ENCODE assay signal across 25 cellular contexts in the genomic region with DNA sequence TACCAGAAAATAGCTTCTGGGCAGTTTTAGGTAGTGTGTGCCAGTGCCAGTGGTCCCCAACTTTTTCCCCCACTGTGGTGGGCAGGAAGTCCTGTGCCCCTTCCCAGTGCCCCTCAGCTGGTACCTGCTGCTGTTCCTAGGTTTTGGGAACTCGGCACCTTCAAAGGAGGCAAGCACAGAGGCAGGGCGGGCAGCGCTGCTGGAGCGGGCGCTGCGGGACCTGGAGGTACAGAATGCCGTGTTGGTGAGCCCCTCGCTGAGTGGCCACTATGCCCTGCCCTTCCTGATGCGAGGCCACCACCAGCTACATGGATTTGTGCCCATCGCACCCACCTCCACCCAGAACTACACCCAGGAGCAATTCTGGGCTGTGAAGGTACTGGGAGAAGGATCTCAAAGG.
"Had no signal": no experiment of that assay in that cellular context is flagged by ENCODE, and none has a peak within 500 bp of the region (broad histone marks: within the 10 kb centered on the region; RNA-seq: fewer than 3 reads in every experiment).

No MANE protein-coding gene starts in this region.

- H3K9me3 ChIP-seq: left ventricle myocardium inferior, ovary, right atrium auricular region, right lobe of liver, stomach, testis, thyroid gland, transverse colon, upper lobe of left lung, vagina had no signal

- H3K4me3 Mint-ChIP-seq: memory B cell; naive B cell; natural killer cell; nephron progenitor cell; neural progenitor cell; stimulated activated memory B cell treated with anti-CD40 and anti-IgM and Interleukin-4, amounts not matched to agents 10 μg/mL and 1 μg/mL and 100 μg/mL, for 72 hours had no signal

- DNase-seq: islet precursor cell; left ventricle myocardium inferior; naive B cell; natural killer cell; nephron progenitor cell; ovary; right lobe of liver; stimulated activated CD4-positive, alpha-beta T cell treated with anti-CD3 and anti-CD28 coated beads, Interleukin-1b, Interleukin-23, amount 100 ng/mL, for 48 hours; stimulated activated CD4-positive, alpha-beta T cell treated with anti-CD3 and anti-CD28 coated beads, Interleukin-2, amount 100 ng/mL, for 48 hours; stimulated activated CD4-positive, alpha-beta T cell treated with anti-CD3 and anti-CD28 coated beads, Interleukin-4, amount 100 ng/mL, for 4 hours; stimulated activated CD8-positive, alpha-beta memory T cell treated with anti-CD3 and anti-CD28 coated beads, Interleukin-4, amount 100 ng/mL, for 48 hours; stimulated activated naive CD8-positive, alpha-beta T cell treated with anti-CD3 and anti-CD28 coated beads, Interleukin-15, Interleukin-2, amounts not matched to agents 100 U/mL and 50 U/mL, for 24 hours; stomach; testis; thyroid gland; transverse colon; upper lobe of left lung had no signal

- ATAC-seq: natural killer cell; right lobe of liver; stimulated activated memory B cell treated with anti-CD40 and anti-IgM and Interleukin-4, amounts not matched to agents 10 μg/mL and 1 μg/mL and 100 μg/mL, for 72 hours; stimulated activated naive CD8-positive, alpha-beta T cell treated with anti-CD3 and anti-CD28 coated beads, Interleukin-15, Interleukin-2, amounts not matched to agents 100 U/mL and 50 U/mL, for 24 hours had no signal

- H3K27ac Mint-ChIP-seq: memory B cell, naive B cell, neural progenitor cell, progenitor cell of endocrine pancreas had no signal

- H3K9me3 Mint-ChIP-seq: memory B cell; naive B cell; natural killer cell; nephron progenitor cell; neural progenitor cell; stimulated activated memory B cell treated with anti-CD40 and anti-IgM and Interleukin-4, amounts not matched to agents 10 μg/mL and 1 μg/mL and 100 μg/mL, for 72 hours had no signal

- H3K4me3 ChIP-seq: hepatocyte, left ventricle myocardium inferior, neural progenitor cell, ovary, right atrium auricular region, right lobe of liver, smooth muscle cell, stomach, testis, thyroid gland, transverse colon, upper lobe of left lung, vagina had no signal

- H3K27me3 ChIP-seq: hepatocyte, ovary, right atrium auricular region, right lobe of liver, stomach, testis, thyroid gland, transverse colon, upper lobe of left lung, vagina had no signal

- H3K9ac ChIP-seq: neural progenitor cell had no signal

- H3K27ac ChIP-seq: left ventricle myocardium inferior, neural progenitor cell, ovary, right atrium auricular region, testis, thyroid gland, vagina had no signal

- H3K36me3 ChIP-seq: left ventricle myocardium inferior, neural progenitor cell, ovary, right atrium auricular region, right lobe of liver, thyroid gland, transverse colon, upper lobe of left lung, vagina had no signal

- H3K27me3 Mint-ChIP-seq: memory B cell; naive B cell; progenitor cell of endocrine pancreas; stimulated activated memory B cell treated with anti-CD40 and anti-IgM and Interleukin-4, amounts not matched to agents 10 μg/mL and 1 μg/mL and 100 μg/mL, for 72 hours had no signal

- H3K36me3 Mint-ChIP-seq: memory B cell; naive B cell; natural killer cell; stimulated activated memory B cell treated with anti-CD40 and anti-IgM and Interleukin-4, amounts not matched to agents 10 μg/mL and 1 μg/mL and 100 μg/mL, for 72 hours had no signal
